Comparison of ENCODE assay signal across 8 cellular contexts in the genomic region with DNA sequence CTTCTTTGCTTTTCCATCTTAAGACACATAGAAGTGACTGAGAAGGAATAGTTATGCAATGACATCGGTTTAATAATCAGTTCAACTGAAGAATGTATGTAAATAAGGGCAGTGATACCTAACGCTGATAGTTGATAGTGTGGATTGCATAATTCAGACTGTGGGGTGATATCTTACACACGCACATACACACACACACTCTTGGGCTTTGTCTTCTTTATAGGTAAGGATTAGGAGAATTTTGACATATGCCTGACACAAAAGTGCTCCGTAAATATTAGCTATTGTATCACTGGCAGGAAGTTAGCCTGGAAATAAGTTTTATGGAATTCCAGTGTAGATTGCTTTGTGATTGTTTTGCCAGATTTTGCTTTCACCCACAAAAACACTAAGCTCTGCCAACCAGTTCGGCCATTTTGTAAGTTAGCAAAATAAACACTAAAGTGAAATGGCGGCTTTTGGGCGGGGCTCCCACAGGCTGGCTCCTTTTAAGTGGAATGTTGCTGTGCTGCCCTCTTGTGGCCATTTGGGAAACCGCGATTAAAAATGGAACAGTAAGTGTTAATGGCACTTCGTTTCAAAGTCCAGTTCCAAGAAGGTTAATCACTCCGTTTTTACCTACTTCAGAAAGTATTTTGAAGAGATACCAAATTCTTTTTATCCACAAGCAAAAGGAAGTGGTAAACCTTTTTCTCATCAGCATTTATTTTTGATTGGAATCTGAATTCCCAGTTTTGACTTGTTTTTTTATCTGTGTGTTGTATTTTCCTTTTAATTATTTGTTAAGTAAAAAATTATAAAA. TPM values are rescaled to one million over a fixed set of nuclear protein-coding genes. Genes with fewer than 3 reads are reported as not detected.
A peak's percentile ranks its signal among the peaks of the same experiment; 100 is the strongest.
DNase-seq lines count a peak whose midpoint lies in the region; ATAC-seq, FAIRE-seq and TF ChIP-seq lines count a peak whose summit lies in the region.

No MANE protein-coding gene starts in this region.

- peaks cover 99% of the 10 kb centered on the region for H3K79me2 ChIP-seq in Loucy (ENCODE audit: insufficient read depth, low read length)

- peaks cover 5% of the 10 kb centered on the region; the same call in 1 of the 2 replicates for H3F3A ChIP-seq in Loucy (ENCODE audit: low read depth)

- TF ChIP-seq EP300 in A549 (IDR thresholded peaks at IDR 0.05): no peak

- no peak for TF ChIP-seq POLR2A in A549 (IDR thresholded peaks at IDR 0.05; ENCODE audit: low read length)

- CTCF ChIA-PET in A549 (lab: Yijun Ruan, JAX) (interaction anchor here (0.7 to 15.0 kb wide), 38 partner anchors 9 to 185 kb away, joined by 3 to 167 read pairs (median 5); a partner anchor contains a TSS), RWPE1 (lab: Yijun Ruan, JAX) (interaction anchor here (0.6 to 1.9 kb wide), 10 partner anchors 9 to 912 kb away, joined by 3 to 10 read pairs (median 4); no protein-coding TSS in a partner anchor)

- H3K27ac Mint-ChIP-seq in activated T-helper 2 cell treated with anti-CD3 and anti-CD28 coated beads, Interferon-gamma antibody, Interleukin-2, Interleukin-4, amounts not matched to agents 10 μg/mL and 5 μg/mL and 100 μg/mL, durations not matched to agents 14 hours and 24 hours and 36 hours: peak overlapping the region; percentile 82
- H3K27ac Mint-ChIP-seq in natural killer cell treated with Interleukin-12 subunit alpha and Interleukin-12 subunit beta and Interleukin-15 and Interleukin-18, amount 100 ng/mL, for 72 hours: peak overlapping the region; percentile 87 to 98

- peak; percentile 83 for FAIRE-seq in A549 (lab: Jason Lieb, UNC)

- H3K27me3 Mint-ChIP-seq in activated T-helper 2 cell treated with anti-CD3 and anti-CD28 coated beads, Interferon-gamma antibody, Interleukin-2, Interleukin-4, amounts not matched to agents 10 μg/mL and 5 μg/mL and 100 μg/mL, durations not matched to agents 14 hours and 24 hours and 36 hours (ENCODE audit: low read depth): no peaks in the 10 kb centered on the region
- H3K27me3 Mint-ChIP-seq in natural killer cell treated with Interleukin-12 subunit alpha and Interleukin-12 subunit beta and Interleukin-15 and Interleukin-18, amount 100 ng/mL, for 72 hours: no peaks in the 10 kb centered on the region

- H3K9me3 ChIP-seq in A549 (no peaks in the 10 kb centered on the region), Loucy (ENCODE audit: insufficient read depth, low read depth, low read length) (no peaks in the 10 kb centered on the region)

- 2% methylated on average over 11 of the region's 11 CpGs for WGBS in A549 (ENCODE audit: missing lambda C conversion rate)

- peak; percentile 55 to 59 for ATAC-seq in A549
- ATAC-seq in natural killer cell treated with Interleukin-12 subunit alpha and Interleukin-12 subunit beta and Interleukin-15 and Interleukin-18, amount 100 ng/mL, for 72 hours: peak; percentile 73 to 77

- H2AFZ ChIP-seq in Loucy (ENCODE audit: low read length): no peak overlapping the region; the same call in 1 of the 2 replicates

- H3K4me3 ChIP-seq in A549 (peak overlapping the region; percentile 28), Loucy (ENCODE audit: low read length, poor library complexity, severe bottlenecking) (peak overlapping the region; percentile 41), fibroblast of pulmonary artery (replicated peaks; ENCODE audit: low read depth, low read length) (no peak overlapping the region)

- H4K20me1 ChIP-seq in Loucy (ENCODE audit: insufficient read depth, low read length, poor library complexity, severe bottlenecking): peaks cover 70% of the 10 kb centered on the region

- TF ChIP-seq RAD21 in A549 (conservative IDR thresholded peaks at IDR 0.05 in 1 of 2, IDR thresholded peaks at IDR 0.05 in 1 of 2): peak; percentile 94 to 98

- H3K36me3 Mint-ChIP-seq in activated T-helper 2 cell treated with anti-CD3 and anti-CD28 coated beads, Interferon-gamma antibody, Interleukin-2, Interleukin-4, amounts not matched to agents 10 μg/mL and 5 μg/mL and 100 μg/mL, durations not matched to agents 14 hours and 24 hours and 36 hours (ENCODE audit: low read depth): peaks cover 80% of the 10 kb centered on the region
- H3K36me3 Mint-ChIP-seq in natural killer cell treated with Interleukin-12 subunit alpha and Interleukin-12 subunit beta and Interleukin-15 and Interleukin-18, amount 100 ng/mL, for 72 hours: peaks cover 4% of the 10 kb centered on the region

- intact Hi-C loops in activated T-helper 2 cell treated with anti-CD3 and anti-CD28 coated beads, Interferon-gamma antibody, Interleukin-2, Interleukin-4, amounts not matched to agents 10 μg/mL and 5 μg/mL and 100 μg/mL, durations not matched to agents 14 hours and 24 hours and 36 hours (cut with micrococcal nuclease): loop anchor here (1.0 to 5.0 kb wide), 3 partner anchors 13 to 109 kb away; no protein-coding TSS in a partner anchor

- H3K27ac ChIP-seq in A549 (peak overlapping the region; percentile 79 to 88), RWPE1 (peak overlapping the region; percentile 91)

- H3K4me1 Mint-ChIP-seq in activated T-helper 2 cell treated with anti-CD3 and anti-CD28 coated beads, Interferon-gamma antibody, Interleukin-2, Interleukin-4, amounts not matched to agents 10 μg/mL and 5 μg/mL and 100 μg/mL, durations not matched to agents 14 hours and 24 hours and 36 hours (ENCODE audit: low read depth): peaks cover 77% of the 10 kb centered on the region
- peaks cover 73 to 83% of the 10 kb centered on the region in 2 donors for H3K4me1 Mint-ChIP-seq in natural killer cell treated with Interleukin-12 subunit alpha and Interleukin-12 subunit beta and Interleukin-15 and Interleukin-18, amount 100 ng/mL, for 72 hours (ENCODE audit: low read depth in 2 of 2)

- no peaks in the 10 kb centered on the region for H3K9me2 ChIP-seq in Loucy (replicated peaks; ENCODE audit: low read depth, low read length)

- H3K27me3 ChIP-seq in Loucy (ENCODE audit: insufficient read depth, low read length, poor library complexity, severe bottlenecking): no peaks in the 10 kb centered on the region

- TF ChIP-seq CTCF in A549 (IDR thresholded peaks at IDR 0.05) (peak; percentile 98), Loucy (conservative IDR thresholded peaks at IDR 0.05; ENCODE audit: low read length) (peak; percentile 94), RWPE1 (conservative IDR thresholded peaks at IDR 0.05; ENCODE audit: low read depth) (peak; percentile 97), fibroblast of pulmonary artery (IDR thresholded peaks at IDR 0.05; ENCODE audit: low read length, missing control alignments) (peak; percentile 82)

- POLR2A ChIA-PET in A549 (lab: Yijun Ruan, JAX) (interaction anchor here (0.7 to 7.6 kb wide), 7 partner anchors 12 to 122 kb away, joined by 3 to 80 read pairs (median 17); a partner anchor contains a TSS), RWPE1 (lab: Yijun Ruan, JAX; ENCODE audit: low non-redundant PET) (interaction anchor here (0.6 kb wide), 2 partner anchors 36 to 108 kb away, joined by 3 to 5 read pairs; no protein-coding TSS in a partner anchor)

- H3K36me3 ChIP-seq in Loucy (ENCODE audit: insufficient read depth, low read length): peaks cover 22% of the 10 kb centered on the region; the same call in 1 of the 2 replicates

- peak overlapping the region; percentile 75 for H3K4me2 ChIP-seq in A549
- peak overlapping the region; percentile 58 for H3K4me2 ChIP-seq in Loucy (ENCODE audit: low read depth, low read length, poor library complexity, severe bottlenecking)

- DNase-seq in A549 (ENCODE audit: low read depth in 1 of 2, low spot score in 1 of 2): peak; percentile 86 to 97
- DNase-seq in GM19238 (ENCODE audit: insufficient read length, low spot score): peak; percentile 62
- DNase-seq in RWPE1 (ENCODE audit: low spot score): peak; percentile 85
- DNase-seq in activated T-helper 2 cell treated with anti-CD3 and anti-CD28 coated beads, Interferon-gamma antibody, Interleukin-2, Interleukin-4, amounts not matched to agents 10 μg/mL and 5 μg/mL and 100 μg/mL, durations not matched to agents 14 hours and 24 hours and 36 hours (ENCODE audit: low spot score): peak; percentile 87
- DNase-seq in fibroblast of pulmonary artery (ENCODE audit: low read depth): peak; percentile 96
- peak; percentile 92 for DNase-seq in natural killer cell treated with Interleukin-12 subunit alpha and Interleukin-12 subunit beta and Interleukin-15 and Interleukin-18, amount 100 ng/mL, for 72 hours (ENCODE audit: low spot score)
- DNase-seq in stimulated activated naive CD4-positive, alpha-beta T cell (lab: John Stamatoyannopoulos, UW): peak; percentile 64 to 91 (median 88)

- H3K9ac ChIP-seq in Loucy (ENCODE audit: low read depth, low read length, poor library complexity, severe bottlenecking): peak overlapping the region; percentile 66

- H3K9me3 Mint-ChIP-seq in activated T-helper 2 cell treated with anti-CD3 and anti-CD28 coated beads, Interferon-gamma antibody, Interleukin-2, Interleukin-4, amounts not matched to agents 10 μg/mL and 5 μg/mL and 100 μg/mL, durations not matched to agents 14 hours and 24 hours and 36 hours: no peaks in the 10 kb centered on the region
- H3K9me3 Mint-ChIP-seq in natural killer cell treated with Interleukin-12 subunit alpha and Interleukin-12 subunit beta and Interleukin-15 and Interleukin-18, amount 100 ng/mL, for 72 hours: no peaks in the 10 kb centered on the region

- H3K4me1 ChIP-seq in A549 (peaks cover 95% of the 10 kb centered on the region), Loucy (ENCODE audit: insufficient read depth, low read length, poor library complexity, severe bottlenecking) (peaks cover 48% of the 10 kb centered on the region)

- peak overlapping the region; percentile 33 for H3K4me3 Mint-ChIP-seq in activated T-helper 2 cell treated with anti-CD3 and anti-CD28 coated beads, Interferon-gamma antibody, Interleukin-2, Interleukin-4, amounts not matched to agents 10 μg/mL and 5 μg/mL and 100 μg/mL, durations not matched to agents 14 hours and 24 hours and 36 hours (ENCODE audit: low read depth)
- H3K4me3 Mint-ChIP-seq in natural killer cell treated with Interleukin-12 subunit alpha and Interleukin-12 subunit beta and Interleukin-15 and Interleukin-18, amount 100 ng/mL, for 72 hours: peak overlapping the region; percentile 56

RNA-seq across cellular contexts. Expression of a gene that starts 17.7 kb away (rescaled TPM):
- polyA plus RNA-seq in A549 (2011; rRNA removed): 68.2 and 88.1 TPM in 2 replicates
- polyA plus RNA-seq in A549 (2012; cell fraction: cytosol; rRNA removed): 19.7 and 19.8 TPM in 2 replicates
- polyA plus RNA-seq in A549 (2012; cell fraction: nucleus; rRNA removed): 42.4 and 67.4 TPM in 2 replicates
- polyA plus RNA-seq in A549 (2017; fragmentation: RNase III; extraction: RNeasy Plus Mini Kit Qiagen cat#74134 plus additional on column Dnase treatment): 29.5 to 30.2 TPM (median 29.5 TPM) in 3 replicates
- polyA minus RNA-seq in A549 (2011; rRNA and poly(A)+ RNA removed): 127 and 129 TPM in 2 replicates
- total RNA-seq in activated T-helper 2 cell treated with anti-CD3 and anti-CD28 coated beads, Interferon-gamma antibody, Interleukin-2, Interleukin-4, amounts not matched to agents 10 μg/mL and 5 μg/mL and 100 μg/mL, durations not matched to agents 14 hours and 24 hours and 36 hours: 105 and 111 TPM in 2 replicates
- total RNA-seq in natural killer cell treated with Interleukin-12 subunit alpha and Interleukin-12 subunit beta and Interleukin-15 and Interleukin-18, amount 100 ng/mL, for 72 hours: 100 to 1,000 TPM; 177 to 180 TPM
